In the genomic region with DNA sequence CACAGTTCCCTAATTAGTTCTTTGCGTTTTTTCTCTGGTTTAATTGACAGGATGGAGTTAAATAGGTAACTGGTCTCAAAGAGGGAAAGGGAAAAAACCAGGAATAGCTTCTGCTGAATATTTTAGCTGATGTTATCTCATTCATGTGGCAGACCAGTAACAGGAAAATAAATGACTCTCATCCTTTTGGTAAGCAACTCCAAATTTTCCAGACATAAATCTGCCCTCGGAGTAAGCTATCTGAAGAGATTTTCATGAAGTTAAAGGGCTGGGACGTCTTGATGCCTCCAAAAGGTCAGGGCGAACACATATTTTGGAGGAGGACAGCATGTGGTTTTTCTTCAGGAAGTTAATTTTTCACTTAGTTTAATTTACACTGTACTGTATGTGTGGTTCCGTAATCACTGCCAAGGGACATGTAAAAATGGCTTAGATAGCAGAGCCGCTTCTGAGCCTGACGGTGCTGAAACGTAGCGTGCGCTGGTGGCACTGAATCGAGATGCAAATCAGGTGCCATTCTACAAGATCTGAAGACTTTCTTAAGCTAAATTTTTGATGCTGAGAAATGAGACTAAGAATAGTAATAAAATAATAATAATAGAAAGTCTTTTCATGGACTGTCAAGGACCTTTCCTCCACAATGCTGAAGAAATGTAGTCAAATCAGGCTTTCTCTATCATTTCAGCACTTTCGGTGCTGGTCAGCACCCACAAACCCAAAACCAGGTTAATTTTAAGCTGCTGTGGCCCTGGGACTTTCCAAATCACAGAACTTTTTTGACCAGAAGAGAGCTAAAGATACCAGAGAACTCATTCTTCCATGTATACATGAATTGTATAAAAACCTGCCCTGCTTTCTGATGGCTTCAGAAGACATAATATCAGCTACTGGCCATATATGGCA, we compare ENCODE assay signal across 13 cellular contexts.
DNase-seq lines count a peak whose midpoint lies in the region; ATAC-seq and TF ChIP-seq lines count a peak whose summit lies in the region.
"Had no signal": no experiment of that assay in that cellular context is flagged by ENCODE, and none has a peak within 500 bp of the region (broad histone marks: within the 10 kb centered on the region; RNA-seq: fewer than 3 reads in every experiment).

No MANE protein-coding gene starts in this region.

- TF ChIP-seq POLR2A in body of pancreas (IDR thresholded peaks at IDR 0.05) = no peak

- no peaks in the 10 kb centered on the region for H3K4me1 ChIP-seq in body of pancreas

- WGBS in body of pancreas, 2 donors = 63 to 68% methylated on average over 12 of the region's 12 CpGs

- peak; percentile 20 for DNase-seq in GM12865 (ENCODE audit: low read depth)
- peak; percentile 10 for DNase-seq in astrocyte of the hippocampus (ENCODE audit: low read depth, low spot score)
- no peak for DNase-seq in body of pancreas
- DNase-seq in D341Med (ENCODE audit: low spot score) = no peak
- no peak for DNase-seq in GM13976 (ENCODE audit: low spot score)
- DNase-seq: NCI-H1092, SHP77 had no signal

- TF ChIP-seq CTCF in GM12865 (IDR thresholded peaks at IDR 0.05; ENCODE audit: insufficient read depth, low read depth, low read length, missing control alignments) = no peak
- TF ChIP-seq CTCF in body of pancreas (IDR thresholded peaks at IDR 0.05) = no peak
- no peak for TF ChIP-seq CTCF in GM13976 (IDR thresholded peaks at IDR 0.05; ENCODE audit: borderline replicate concordance, control extremely low read depth, extremely low read depth, insufficient read depth, missing control alignments)

- peak; percentile 93 for ATAC-seq in GM19463 (IDR thresholded peaks at IDR 0.05; ENCODE audit: unreplicated experiment)
- ATAC-seq in HG02981 (IDR thresholded peaks at IDR 0.05; ENCODE audit: unreplicated experiment) = peak; percentile 84
- no peak for ATAC-seq in body of pancreas
- ATAC-seq in GM21825 (IDR thresholded peaks at IDR 0.05; ENCODE audit: unreplicated experiment) = no peak
- ATAC-seq: activated naive CD4-positive, alpha-beta T cell treated with anti-CD3 and anti-CD28 coated beads, Interleukin-2, amount 50 U/mL, for 72 hours; esophagus mucosa; stimulated activated effector memory CD8-positive, alpha-beta T cell treated with anti-CD3 and anti-CD28 coated beads, Interleukin-12 subunit alpha, Interleukin-12 subunit beta, amount 100 ng/mL, for 72 hours had no signal

- intact Hi-C loops in body of pancreas (cut with DNase I) = no loop called here

- H3K4me3 ChIP-seq in GM12865 (ENCODE audit: low read depth, low read length) (no peak overlapping the region), body of pancreas (no peak overlapping the region)

- no peaks in the 10 kb centered on the region for H3K27me3 ChIP-seq in body of pancreas

- H3K9me3 ChIP-seq in body of pancreas = no peaks in the 10 kb centered on the region

- in situ Hi-C loops in GM13976 (cut with MboI; ENCODE audit: low sequenced_read_pairs, unreplicated experiment) = no loop called here

- no peak overlapping the region for H3K27ac ChIP-seq in body of pancreas

- H3K36me3 ChIP-seq in body of pancreas (replicated peaks in 1 of 2; ENCODE audit: insufficient read depth in 1 of 2, low read depth in 2 of 2) = no peaks in the 10 kb centered on the region

Comparison
In these comparisons a context has a peak if more than half of its experiments do, and no peak if none do; other contexts are left out.
1. DNase-seq: peak in GM12865 (single experiment) and astrocyte of the hippocampus (single experiment); none in body of pancreas (0 of 4), D341Med (single experiment) and GM13976 (single experiment).
2. ATAC-seq: peak in GM19463 (single experiment) and HG02981 (single experiment); none in body of pancreas (single experiment) and GM21825 (single experiment).